In the genomic region with DNA sequence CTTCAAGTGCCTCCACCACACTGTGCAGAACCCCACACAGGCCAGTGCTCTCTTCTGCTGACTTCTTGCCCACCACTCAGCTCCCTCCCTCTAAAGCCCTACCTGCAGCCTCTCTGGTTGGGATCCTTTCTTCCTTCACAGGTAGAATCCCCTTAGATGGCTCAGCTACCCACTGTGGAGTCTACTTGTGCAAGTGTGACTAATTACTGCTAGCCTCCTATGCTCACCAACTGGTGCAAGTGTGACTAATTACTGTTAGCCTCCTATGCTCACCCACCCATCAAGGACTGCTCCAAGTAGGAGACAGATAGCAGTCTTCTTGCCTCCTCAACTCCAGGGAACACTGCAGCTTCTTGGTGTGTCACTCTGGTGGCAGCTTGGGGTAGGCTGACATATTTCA, we compare ENCODE assay signal across 22 cellular contexts. TPM values are rescaled to one million over a fixed set of nuclear protein-coding genes. Genes with fewer than 3 reads are reported as not detected.
A peak's percentile ranks its signal among the peaks of the same experiment; 100 is the strongest.
DNase-seq lines count a peak whose midpoint lies in the region; ATAC-seq, FAIRE-seq and TF ChIP-seq lines count a peak whose summit lies in the region.
"Had no signal": no experiment of that assay in that cellular context is flagged by ENCODE, and none has a peak within 500 bp of the region (broad histone marks: within the 10 kb centered on the region; RNA-seq: fewer than 3 reads in every experiment).

No MANE protein-coding gene starts in this region.

- TF ChIP-seq RAD21 in HepG2 (CRISPR knock-in tag; IDR thresholded peaks at IDR 0.05) (no peak), GM12878 (IDR thresholded peaks at IDR 0.05; ENCODE audit: insufficient read depth, low read depth, low read length) (no peak)

- H3K27me3 ChIP-seq in HepG2 (ENCODE audit: control insufficient read depth in 1 of 2, insufficient read depth in 2 of 2, low read length in 2 of 2) (peaks cover 0 to 3% of the 10 kb centered on the region in 2 experiments; a peak in 2 of 5 replicates), right lobe of liver (no peaks in the 10 kb centered on the region), GM12878 (replicated peaks in 1 of 2; ENCODE audit: control insufficient read depth in 2 of 2, insufficient read depth in 2 of 2, low read length in 1 of 2) (no peaks in the 10 kb centered on the region), mesenchymal stem cell (ENCODE audit: control insufficient read depth in 1 of 2, insufficient read depth in 1 of 2, low read length in 2 of 2) (peaks cover 8 to 11% of the 10 kb centered on the region in 2 experiments), heart left ventricle (no peaks in the 10 kb centered on the region)

- SMC1A ChIA-PET in GM12878 (lab: Charles Lee; ENCODE audit: uncharacterized antibody, unreplicated experiment) = interaction anchor here (0.6 to 0.7 kb wide), 2 partner anchors 11 to 89 kb away, joined by 3 read pairs; no protein-coding TSS in a partner anchor

- no peak overlapping the region for H4K91ac ChIP-seq in mesenchymal stem cell (ENCODE audit: low read length)

- H3K9me3 ChIP-seq in HepG2 (ENCODE audit: low read length) (no peaks in the 10 kb centered on the region), right lobe of liver (no peaks in the 10 kb centered on the region), GM12878 (replicated peaks; ENCODE audit: control insufficient read depth, insufficient read depth, low read length) (no peaks in the 10 kb centered on the region), mesenchymal stem cell (ENCODE audit: control insufficient read depth, low read length) (no peaks in the 10 kb centered on the region), heart left ventricle (no peaks in the 10 kb centered on the region)
- H3K9me3 ChIP-seq: SK-N-SH had no signal

- TF ChIP-seq CTCF in HepG2 (CRISPR knock-in tag; IDR thresholded peaks at IDR 0.05) (no peak), right lobe of liver (IDR thresholded peaks at IDR 0.05) (no peak), GM12878 (IDR thresholded peaks at IDR 0.05 in 2 of 3, conservative IDR thresholded peaks at IDR 0.05 in 1 of 3; ENCODE audit: control insufficient read depth in 2 of 3, extremely low read depth in 1 of 3, insufficient read depth in 1 of 3, low read depth in 3 of 3, low read length in 3 of 3) (no peak), heart left ventricle (IDR thresholded peaks at IDR 0.05) (no peak)

- RAD21 ChIA-PET in GM12878 (lab: Charles Lee; ENCODE audit: unreplicated experiment) = no interaction called here

- no peak overlapping the region for H3K18ac ChIP-seq in mesenchymal stem cell (ENCODE audit: low read depth in 1 of 2, low read length in 2 of 2)

- H3K14ac ChIP-seq in mesenchymal stem cell (ENCODE audit: low read length in 2 of 2) = no peak overlapping the region

- TF ChIP-seq POLR2A in HepG2 (IDR thresholded peaks at IDR 0.05; ENCODE audit: insufficient read depth in 1 of 2, low read depth in 2 of 2, low read length in 2 of 2) = no peak
- TF ChIP-seq POLR2A in right lobe of liver (IDR thresholded peaks at IDR 0.05) = no peak
- no peak for TF ChIP-seq POLR2A in GM12878 (IDR thresholded peaks at IDR 0.05; ENCODE audit: low read depth, low read length)
- TF ChIP-seq POLR2A in heart left ventricle (IDR thresholded peaks at IDR 0.05) = no peak

- H4K20me1 ChIP-seq in HepG2 (ENCODE audit: insufficient read depth, low read length) (no peaks in the 10 kb centered on the region), GM12878 (ENCODE audit: control insufficient read depth, insufficient read depth) (no peaks in the 10 kb centered on the region)

- H3K79me1 ChIP-seq in mesenchymal stem cell (replicated peaks; ENCODE audit: low read length, poor library complexity, severe bottlenecking) = no peaks in the 10 kb centered on the region

- DNase-seq in HepG2 (ENCODE audit: low spot score) = no peak
- DNase-seq in right lobe of liver = no peak
- DNase-seq in GM12878 (ENCODE audit: low read depth, low spot score) = no peak
- no peak for DNase-seq in mesenchymal stem cell
- DNase-seq in NCI-H2081 treated with DMSO at 0.1 percent for 48 hours (lab: John Stamatoyannopoulos, UW) = no peak
- no peak for DNase-seq in heart left ventricle
- DNase-seq: ACHN, AML-193, COR-L47, NCI-H1105, NCI-H1694 treated with DMSO at 0.1 percent for 48 hours, NCI-H226, NCI-H524 treated with DMSO at 0.1 percent for 48 hours, SK-N-SH had no signal

- CTCF ChIA-PET in HepG2 (lab: Yijun Ruan, JAX; ENCODE audit: low intra/inter-chr PET ratio, low total read pairs) = no interaction called here
- CTCF ChIA-PET in GM12878 (lab: Yijun Ruan, JAX) = interaction anchor here (0.6 to 1.3 kb wide), 4 partner anchors 10 to 64 kb away, joined by 3 to 4 read pairs (median 4); no protein-coding TSS in a partner anchor

- H4K8ac ChIP-seq in mesenchymal stem cell (ENCODE audit: low read length) = no peak overlapping the region

- no peak overlapping the region for H3K23ac ChIP-seq in mesenchymal stem cell (ENCODE audit: low read length in 2 of 2)

- in situ Hi-C loops in HepG2 (cut with HindIII; ENCODE audit: extremely low pct_ligation_motif_present, low pct_unique_long_range_greater_than_20kb) (no loop called here), GM12878 (cut with MboI) (no loop called here)

- H2AFZ ChIP-seq in HepG2 (ENCODE audit: low read length) = no peak overlapping the region
- H2AFZ ChIP-seq in GM12878 (ENCODE audit: control insufficient read depth, low read depth, low read length) = no peak overlapping the region
- peak overlapping the region; percentile 24 for H2AFZ ChIP-seq in mesenchymal stem cell (ENCODE audit: low read depth, low read length)

- H2AK5ac ChIP-seq in mesenchymal stem cell (ENCODE audit: low read length, severe bottlenecking) = no peak overlapping the region

- no peak overlapping the region for H2BK15ac ChIP-seq in mesenchymal stem cell (ENCODE audit: low read depth, poor library complexity, severe bottlenecking)

- TF ChIP-seq EP300 in HepG2 (IDR thresholded peaks at IDR 0.05; ENCODE audit: low read depth in 2 of 2, low read length in 2 of 2) = no peak
- no peak for TF ChIP-seq EP300 in HepG2 (CRISPR knock-in tag; IDR thresholded peaks at IDR 0.05; ENCODE audit: borderline replicate concordance)
- no peak for TF ChIP-seq EP300 in GM12878 (IDR thresholded peaks at IDR 0.05; ENCODE audit: borderline replicate concordance in 1 of 2, control insufficient read depth in 1 of 2, low read depth in 2 of 2, low read length in 2 of 2)

- intact Hi-C loops in HepG2 (cut with micrococcal nuclease; ENCODE audit: unreplicated experiment) (no loop called here), right lobe of liver (cut with DNase I) (no loop called here), GM12878 (cut with micrococcal nuclease; ENCODE audit: unreplicated experiment) (no loop called here), heart left ventricle (cut with DNase I) (loop anchor here in 1 of 10 donors (10.0 kb wide), 1 partner anchor 57 kb away; no protein-coding TSS in a partner anchor)

- FAIRE-seq in HepG2 (lab: Jason Lieb, UNC) (no peak), GM12878 (lab: Jason Lieb, UNC) (no peak)

- H3K36me3 ChIP-seq in HepG2 (replicated peaks in 1 of 2; ENCODE audit: control insufficient read depth in 1 of 2, insufficient read depth in 2 of 2, low read length in 2 of 2) = no peaks in the 10 kb centered on the region
- no peaks in the 10 kb centered on the region for H3K36me3 ChIP-seq in right lobe of liver
- H3K36me3 ChIP-seq in GM12878 (ENCODE audit: control insufficient read depth in 2 of 2, insufficient read depth in 2 of 2, low read length in 1 of 2) = no peaks in the 10 kb centered on the region
- H3K36me3 ChIP-seq in mesenchymal stem cell (ENCODE audit: control insufficient read depth in 1 of 2, insufficient read depth in 2 of 2, low read depth in 1 of 2, low read length in 2 of 2) = no peaks in the 10 kb centered on the region
- H3K36me3 ChIP-seq in heart left ventricle = no peaks in the 10 kb centered on the region

- H3K4me3 ChIP-seq in HepG2 (replicated peaks in 1 of 3; ENCODE audit: insufficient read depth in 1 of 3, low read depth in 2 of 3, low read length in 3 of 3) = no peak overlapping the region
- H3K4me3 ChIP-seq in right lobe of liver = no peak overlapping the region
- H3K4me3 ChIP-seq in GM12878 = no peak overlapping the region
- no peak overlapping the region for H3K4me3 ChIP-seq in mesenchymal stem cell (ENCODE audit: insufficient read depth in 1 of 2, low read depth in 1 of 2, low read length in 2 of 2)
- no peak overlapping the region for H3K4me3 ChIP-seq in heart left ventricle
- H3K4me3 ChIP-seq: GM23338 had no signal

- H3K9ac ChIP-seq in HepG2 (ENCODE audit: insufficient read depth, low read depth, low read length) (no peak overlapping the region), GM12878 (ENCODE audit: control insufficient read depth, insufficient read depth, low read length) (no peak overlapping the region), mesenchymal stem cell (ENCODE audit: low read length) (no peak overlapping the region)
- H3K9ac ChIP-seq: KMS-11, SK-N-SH had no signal

- H3K4ac ChIP-seq in mesenchymal stem cell (ENCODE audit: low read depth in 1 of 2, low read length in 2 of 2) = no peak overlapping the region

- H3K4me1 ChIP-seq in HepG2 (ENCODE audit: insufficient read depth, low read length) = no peaks in the 10 kb centered on the region
- H3K4me1 ChIP-seq in right lobe of liver = no peaks in the 10 kb centered on the region
- no peaks in the 10 kb centered on the region for H3K4me1 ChIP-seq in GM12878 (ENCODE audit: control insufficient read depth, insufficient read depth, low read length)
- H3K4me1 ChIP-seq in mesenchymal stem cell (ENCODE audit: control insufficient read depth, insufficient read depth, low read depth, low read length) = no peaks in the 10 kb centered on the region
- H3K4me1 ChIP-seq in heart left ventricle = no peaks in the 10 kb centered on the region

- H2BK12ac ChIP-seq in mesenchymal stem cell (ENCODE audit: low read length in 2 of 2) = no peak overlapping the region

- ATAC-seq in HepG2 = peak; percentile 31; the same call in 1 of the 3 replicates
- no peak for ATAC-seq in right lobe of liver
- peak; percentile 24; the same call in 1 of the 3 replicates for ATAC-seq in GM12878
- ATAC-seq in GM21423 (IDR thresholded peaks at IDR 0.05; ENCODE audit: unreplicated experiment) = no peak
- ATAC-seq in GM21381 (IDR thresholded peaks at IDR 0.05; ENCODE audit: unreplicated experiment) = no peak
- no peak for ATAC-seq in heart left ventricle
- ATAC-seq: GM23338, Panc1, Right ventricle myocardium inferior had no signal

- H3K79me2 ChIP-seq in HepG2 (ENCODE audit: insufficient read depth, low read length) (no peaks in the 10 kb centered on the region), GM12878 (ENCODE audit: control insufficient read depth, insufficient read depth, low read length) (no peaks in the 10 kb centered on the region)

- H2BK120ac ChIP-seq in mesenchymal stem cell (ENCODE audit: low read depth, low read length) = no peak overlapping the region

- POLR2A ChIA-PET in HepG2 (lab: Yijun Ruan, JAX) (interaction anchor here (1.1 to 3.0 kb wide), 2 partner anchors 11 to 17 kb away, joined by 4 to 16 read pairs; no protein-coding TSS in a partner anchor), GM12878 (lab: Charles Lee) (no interaction called here)

- H2BK5ac ChIP-seq in mesenchymal stem cell (ENCODE audit: low read depth, low read length, poor library complexity, severe bottlenecking) = no peak overlapping the region

- BruUV-seq in HepG2 (replicated peaks; lab: Mats Ljungman, UMichigan) (no TSS peak), GM12878 (replicated peaks; lab: Mats Ljungman, UMichigan) (no TSS peak)

- H3K27ac ChIP-seq in HepG2 (ENCODE audit: extremely low read length, insufficient read depth, low read length) (no peak overlapping the region), right lobe of liver (no peak overlapping the region), GM12878 (ENCODE audit: control insufficient read depth, insufficient read depth) (no peak overlapping the region), mesenchymal stem cell (ENCODE audit: low read length, poor library complexity, severe bottlenecking) (no peak overlapping the region), heart left ventricle (no peak overlapping the region)
- H3K27ac ChIP-seq: KMS-11 had no signal

- no peak overlapping the region for H3K4me2 ChIP-seq in HepG2 (ENCODE audit: low read depth, low read length)
- H3K4me2 ChIP-seq in GM12878 (ENCODE audit: control insufficient read depth, insufficient read depth) = no peak overlapping the region
- H3K4me2 ChIP-seq in mesenchymal stem cell (ENCODE audit: low read length, poor library complexity, severe bottlenecking) = no peak overlapping the region
- H3K4me2 ChIP-seq: GM23338, KMS-11, SK-N-SH had no signal

RNA-seq across cellular contexts. Expression of a gene that starts 43.6 kb away (rescaled TPM):
- total RNA-seq in HepG2 (2016; rRNA removed; fragmentation: Illumina TruSeq; extraction: Trizol) (0.07 TPM in 1 of 2 replicates, not detected in the other), right lobe of liver (under 1 TPM in 3 of 6 experiments, not detected in 3; 0.04 to 0.12 (median 0.09) TPM), GM12878 (2014; rRNA removed) (0.60 and 1.3 TPM in 2 replicates), GM12878 (2014; rRNA removed; fragmentation: Illumina TruSeq; extraction: Trizol) (0.60 and 0.85 TPM in 2 replicates), GM12878 (2021) (0.37 and 0.46 TPM in 2 replicates), heart left ventricle (under 1 TPM in 6 of 9 donors, not detected in 3; 0.08 to 0.36 (median 0.12) TPM)
- total RNA-seq in HepG2 (2016; cell fraction: cytosol; rRNA removed; fragmentation: Illumina TruSeq; extraction: Trizol; ENCODE audit: low read depth) = not detected in 2 replicates
- not detected in 2 replicates for total RNA-seq in HepG2 (2016; cell fraction: insoluble cytoplasmic fraction; rRNA removed; fragmentation: Illumina TruSeq; extraction: Trizol)
- total RNA-seq in HepG2 (2016; cell fraction: membrane; rRNA removed; fragmentation: Illumina TruSeq; extraction: Trizol) = not detected in 2 replicates
- 0.06 TPM in 1 of 2 replicates, not detected in the other for total RNA-seq in HepG2 (2016; cell fraction: nucleus; rRNA removed; fragmentation: Illumina TruSeq; extraction: Trizol)
- polyA plus RNA-seq in HepG2 (2011; rRNA removed) (0.03 and 0.04 TPM in 2 replicates), GM12878 (2011; rRNA removed) (0.26 and 0.29 TPM in 2 replicates), GM12878 (2014; fragmentation: Illumina TruSeq; extraction: Trizol) (1.2 and 1.8 TPM in 2 replicates), GM12878 (2014; fragmentation: Nextera tagmentation; extraction: Ambion mirVana) (under 1 TPM; 0.53 to 0.79 TPM), GM12878 (2014; rRNA removed) (0.81 and 1.2 TPM in 2 replicates), GM12878 (2016; fragmentation: Nextera tagmentation; extraction: Ambion mirVana) (under 1 TPM; 0.15 to 0.25 TPM), heart left ventricle (under 1 TPM; 0.04 to 0.08 TPM)
- 0.01 and 0.03 TPM in 2 replicates for polyA plus RNA-seq in HepG2 (2011; cell fraction: cytosol; rRNA removed)
- polyA plus RNA-seq in HepG2 (2011; cell fraction: nucleus; rRNA removed) = 0.09 and 0.11 TPM in 2 replicates
- polyA plus RNA-seq in HepG2 (2012) = 0.08 TPM in 1 of 2 replicates, not detected in the other
- polyA plus RNA-seq in HepG2 (2016; cell fraction: cytosol; fragmentation: Illumina TruSeq; extraction: Trizol; ENCODE audit: low read depth) = not detected in 2 replicates
- polyA plus RNA-seq in HepG2 (2016; cell fraction: insoluble cytoplasmic fraction; fragmentation: Illumina TruSeq; extraction: Trizol; ENCODE audit: low read depth) = not detected in 2 replicates
- not detected in 2 replicates for polyA plus RNA-seq in HepG2 (2016; cell fraction: membrane; fragmentation: Illumina TruSeq; extraction: Trizol; ENCODE audit: low read depth)
- polyA plus RNA-seq in HepG2 (2016; cell fraction: nucleus; fragmentation: Illumina TruSeq; extraction: Trizol; ENCODE audit: insufficient read depth, low read depth) = not detected in 2 replicates
- polyA minus RNA-seq in HepG2 (2011; rRNA and poly(A)+ RNA removed; ENCODE audit: low replicate concordance) = 0.02 and 0.04 TPM in 2 replicates
- not detected in 2 replicates for polyA minus RNA-seq in HepG2 (2011; cell fraction: cytosol; rRNA and poly(A)+ RNA removed)
- 0.12 and 0.26 TPM in 2 replicates for polyA minus RNA-seq in HepG2 (2011; cell fraction: nucleus; rRNA and poly(A)+ RNA removed)
- total RNA-seq in GM12878 (2013; cell fraction: nucleolus; rRNA removed) = 1.1 and 1.2 TPM in 2 replicates
- 0.43 TPM for polyA plus RNA-seq in GM12878 (2011; ENCODE audit: low read depth)
- polyA plus RNA-seq in GM12878 (2011; cell fraction: cytosol; rRNA removed) = 0.24 and 0.45 TPM in 2 replicates
- 0.37 and 0.58 TPM in 2 replicates for polyA plus RNA-seq in GM12878 (2011; cell fraction: nucleus; rRNA removed)
- polyA plus RNA-seq in GM12878 (2012) = 0.49 and 0.62 TPM in 2 replicates
- 0.22 and 0.26 TPM in 2 replicates for polyA minus RNA-seq in GM12878 (2011; rRNA and poly(A)+ RNA removed)
- polyA minus RNA-seq in GM12878 (2011; cell fraction: cytosol; rRNA and poly(A)+ RNA removed) = not detected in 2 replicates
- polyA minus RNA-seq in GM12878 (2011; cell fraction: nucleus; rRNA and poly(A)+ RNA removed) = 0.12 TPM in 1 of 2 replicates, not detected in the other
- 0.08 TPM for polyA plus RNA-seq in mesenchymal stem cell (2013, experiment 1 of 2)
- 0.08 TPM for polyA plus RNA-seq in mesenchymal stem cell (2013, experiment 2 of 2)
- total RNA-seq: M059J had no signal
- polyA plus RNA-seq: CD14-positive monocyte had no signal

RNA-seq across cellular contexts. Expression of a gene that starts 44.2 kb away (rescaled TPM):
- 106 and 151 TPM in 2 replicates for total RNA-seq in HepG2 (2016; rRNA removed; fragmentation: Illumina TruSeq; extraction: Trizol)
- total RNA-seq in HepG2 (2016; cell fraction: cytosol; rRNA removed; fragmentation: Illumina TruSeq; extraction: Trizol; ENCODE audit: low read depth) = 50.0 and 53.5 TPM in 2 replicates
- total RNA-seq in HepG2 (2016; cell fraction: insoluble cytoplasmic fraction; rRNA removed; fragmentation: Illumina TruSeq; extraction: Trizol) = 110 and 163 TPM in 2 replicates
- total RNA-seq in HepG2 (2016; cell fraction: membrane; rRNA removed; fragmentation: Illumina TruSeq; extraction: Trizol) = 68.8 and 79.6 TPM in 2 replicates
- 50.4 and 54.3 TPM in 2 replicates for total RNA-seq in HepG2 (2016; cell fraction: nucleus; rRNA removed; fragmentation: Illumina TruSeq; extraction: Trizol)
- polyA plus RNA-seq in HepG2 (2011; rRNA removed) = 27.3 and 38.5 TPM in 2 replicates
- 23.1 and 25.8 TPM in 2 replicates for polyA plus RNA-seq in HepG2 (2011; cell fraction: cytosol; rRNA removed)
- 8.0 and 12.1 TPM in 2 replicates for polyA plus RNA-seq in HepG2 (2011; cell fraction: nucleus; rRNA removed)
- 34.0 and 48.5 TPM in 2 replicates for polyA plus RNA-seq in HepG2 (2012)
- polyA plus RNA-seq in HepG2 (2016; cell fraction: cytosol; fragmentation: Illumina TruSeq; extraction: Trizol; ENCODE audit: low read depth) = 57.5 and 61.7 TPM in 2 replicates
- 139 and 168 TPM in 2 replicates for polyA plus RNA-seq in HepG2 (2016; cell fraction: insoluble cytoplasmic fraction; fragmentation: Illumina TruSeq; extraction: Trizol; ENCODE audit: low read depth)
- 63.2 and 65.8 TPM in 2 replicates for polyA plus RNA-seq in HepG2 (2016; cell fraction: membrane; fragmentation: Illumina TruSeq; extraction: Trizol; ENCODE audit: low read depth)
- polyA plus RNA-seq in HepG2 (2016; cell fraction: nucleus; fragmentation: Illumina TruSeq; extraction: Trizol; ENCODE audit: insufficient read depth, low read depth) = 70.5 and 75.0 TPM in 2 replicates
- 6.8 and 14.3 TPM in 2 replicates for polyA minus RNA-seq in HepG2 (2011; rRNA and poly(A)+ RNA removed; ENCODE audit: low replicate concordance)
- 7.0 and 7.6 TPM in 2 replicates for polyA minus RNA-seq in HepG2 (2011; cell fraction: cytosol; rRNA and poly(A)+ RNA removed)
- 19.2 and 27.5 TPM in 2 replicates for polyA minus RNA-seq in HepG2 (2011; cell fraction: nucleus; rRNA and poly(A)+ RNA removed)
- total RNA-seq in right lobe of liver = 10 to 100 TPM in 2 of 6 experiments, 1 to 10 TPM in 4; 6.5 to 22.2 (median 7.9) TPM
- total RNA-seq in GM12878 (2013; cell fraction: nucleolus; rRNA removed) = 84.7 and 96.3 TPM in 2 replicates
- 59.6 and 71.1 TPM in 2 replicates for total RNA-seq in GM12878 (2014; rRNA removed)
- 85.0 and 85.4 TPM in 2 replicates for total RNA-seq in GM12878 (2014; rRNA removed; fragmentation: Illumina TruSeq; extraction: Trizol)
- total RNA-seq in GM12878 (2021) = 70.4 and 73.0 TPM in 2 replicates
- 51.5 TPM for polyA plus RNA-seq in GM12878 (2011; ENCODE audit: low read depth)
- polyA plus RNA-seq in GM12878 (2011; rRNA removed) = 111 and 156 TPM in 2 replicates
- 44.8 and 46.5 TPM in 2 replicates for polyA plus RNA-seq in GM12878 (2011; cell fraction: cytosol; rRNA removed)
- 36.0 and 44.5 TPM in 2 replicates for polyA plus RNA-seq in GM12878 (2011; cell fraction: nucleus; rRNA removed)
- 51.0 and 56.6 TPM in 2 replicates for polyA plus RNA-seq in GM12878 (2012)
- polyA plus RNA-seq in GM12878 (2014; fragmentation: Illumina TruSeq; extraction: Trizol) = 102 and 148 TPM in 2 replicates
- 100 to 1,000 TPM; 229 to 240 TPM for polyA plus RNA-seq in GM12878 (2014; fragmentation: Nextera tagmentation; extraction: Ambion mirVana)
- polyA plus RNA-seq in GM12878 (2014; rRNA removed) = 83.2 and 92.5 TPM in 2 replicates
- polyA plus RNA-seq in GM12878 (2016; fragmentation: Nextera tagmentation; extraction: Ambion mirVana) = 100 to 1,000 TPM; 266 to 267 TPM
- 56.0 and 75.0 TPM in 2 replicates for polyA minus RNA-seq in GM12878 (2011; rRNA and poly(A)+ RNA removed)
- polyA minus RNA-seq in GM12878 (2011; cell fraction: cytosol; rRNA and poly(A)+ RNA removed) = 16.8 and 24.3 TPM in 2 replicates
- 43.0 and 56.0 TPM in 2 replicates for polyA minus RNA-seq in GM12878 (2011; cell fraction: nucleus; rRNA and poly(A)+ RNA removed)
- 14.0 TPM for polyA plus RNA-seq in mesenchymal stem cell (2013, experiment 1 of 2)
- 12.5 TPM for polyA plus RNA-seq in mesenchymal stem cell (2013, experiment 2 of 2)
- total RNA-seq in heart left ventricle = 10 to 100 TPM; 17.1 to 48.9 (median 39.6) TPM
- polyA plus RNA-seq in heart left ventricle = 10 to 100 TPM; 20.8 to 41.1 TPM

Comparison
In these comparisons a context has a peak if more than half of its experiments do, and no peak if none do; other contexts are left out.
1. ATAC-seq: peak in HepG2 (single experiment) and GM12878 (single experiment); none in right lobe of liver (0 of 4), GM21423 (single experiment), GM21381 (single experiment) and heart left ventricle (0 of 4).